Comparison of ENCODE assay signal across 28 cellular contexts in the genomic region with DNA sequence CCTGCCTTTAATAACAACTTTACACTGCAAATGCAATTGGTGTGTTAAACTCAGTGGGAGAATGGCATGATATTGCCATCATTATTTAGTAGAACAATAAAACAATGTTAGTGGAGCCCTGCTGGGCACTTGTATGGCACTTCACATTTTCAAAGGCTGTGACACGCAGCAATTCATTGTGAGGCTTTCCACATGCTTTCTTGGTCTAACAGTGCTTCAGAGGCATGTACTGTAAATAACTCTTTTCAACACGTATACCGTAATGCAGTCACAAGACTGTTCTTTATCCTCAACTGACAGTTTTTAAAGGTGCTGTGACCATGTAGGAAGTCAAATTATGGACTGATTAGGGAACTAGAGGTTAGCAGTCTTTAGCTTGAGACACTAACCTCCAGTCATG.
A peak's percentile ranks its signal among the peaks of the same experiment; 100 is the strongest.
DNase-seq lines count a peak whose midpoint lies in the region; ATAC-seq and TF ChIP-seq lines count a peak whose summit lies in the region.
"Had no signal": no experiment of that assay in that cellular context is flagged by ENCODE, and none has a peak within 500 bp of the region (broad histone marks: within the 10 kb centered on the region; RNA-seq: fewer than 3 reads in every experiment).

No MANE protein-coding gene starts in this region.

- H3K27ac ChIP-seq in cardiac muscle cell (peak overlapping the region; percentile 53), right cardiac atrium (ENCODE audit: low read length) (no peak overlapping the region)
- H3K27ac ChIP-seq in CD8-positive, alpha-beta T cell (ENCODE audit: low read depth, low read length) = no peak overlapping the region
- H3K27ac ChIP-seq: thoracic aorta, uterus had no signal

- H3K4me1 ChIP-seq in cardiac muscle cell (ENCODE audit: low read depth) (peaks cover 11% of the 10 kb centered on the region), right cardiac atrium (ENCODE audit: control insufficient read depth, insufficient read depth, low read length) (peaks cover 2% of the 10 kb centered on the region)
- H3K4me1 ChIP-seq in CD8-positive, alpha-beta T cell (ENCODE audit: insufficient read depth, low read length) = no peaks in the 10 kb centered on the region
- H3K4me1 ChIP-seq: uterus had no signal

- H3K9me3 ChIP-seq in cardiac muscle cell (ENCODE audit: low read depth) = no peaks in the 10 kb centered on the region
- H3K9me3 ChIP-seq in right cardiac atrium (ENCODE audit: control insufficient read depth, low read length) = no peaks in the 10 kb centered on the region
- no peaks in the 10 kb centered on the region for H3K9me3 ChIP-seq in CD8-positive, alpha-beta T cell (ENCODE audit: low read length)
- H3K9me3 ChIP-seq: thoracic aorta, uterus had no signal

- H3K9me3 Mint-ChIP-seq in CD8-positive, alpha-beta T cell = no peaks in the 10 kb centered on the region
- H3K9me3 Mint-ChIP-seq: activated naive CD4-positive, alpha-beta T cell treated with anti-CD3 and anti-CD28 coated beads, Interleukin-2, amount 50 U/mL, for 72 hours; CD4-positive, alpha-beta T cell; effector memory CD8-positive, alpha-beta T cell; T-helper 1 cell treated with Interleukin-12 subunit alpha and Interleukin-12 subunit beta and Interleukin-4 antibody, amounts not matched to agents 30 μg/mL and 1 μg/mL, for 36 hours had no signal

- TF ChIP-seq CTCF in cardiac muscle cell (IDR thresholded peaks at IDR 0.05; ENCODE audit: low read depth, low read length) = no peak
- no peak for TF ChIP-seq CTCF in CD8-positive, alpha-beta T cell (IDR thresholded peaks at IDR 0.05)

- H3K27me3 ChIP-seq in cardiac muscle cell = no peaks in the 10 kb centered on the region
- H3K27me3 ChIP-seq in right cardiac atrium (ENCODE audit: control insufficient read depth, insufficient read depth) = no peaks in the 10 kb centered on the region
- H3K27me3 ChIP-seq in CD8-positive, alpha-beta T cell (ENCODE audit: insufficient read depth, low read length) = no peaks in the 10 kb centered on the region
- H3K27me3 ChIP-seq: uterus had no signal

- H3K27ac Mint-ChIP-seq in CD8-positive, alpha-beta T cell = no peak overlapping the region
- H3K27ac Mint-ChIP-seq: activated CD8-positive, alpha-beta T cell treated with anti-CD3 and anti-CD28 coated beads, Interleukin-2, amount 10 ng/mL, durations not matched to agents 7 days and 5 days; activated naive CD4-positive, alpha-beta T cell treated with anti-CD3 and anti-CD28 coated beads, Interleukin-2, amount 50 U/mL, for 72 hours; CD4-positive, alpha-beta T cell; effector memory CD8-positive, alpha-beta T cell; IgD-negative memory B cell; mesothelial cell of epicardium; naive thymus-derived CD4-positive, alpha-beta T cell; T-helper 1 cell treated with Interleukin-12 subunit alpha and Interleukin-12 subunit beta and Interleukin-4 antibody, amounts not matched to agents 30 μg/mL and 1 μg/mL, for 36 hours had no signal

- peak in 1 of 2 donors; percentile 75 for DNase-seq in cardiac muscle cell (ENCODE audit: low read depth in 1 of 2, low spot score in 1 of 2)
- no peak for DNase-seq in right cardiac atrium
- DNase-seq in NCI-H2107 treated with DMSO at 0.1 percent for 48 hours (lab: John Stamatoyannopoulos, UW; ENCODE audit: unreplicated experiment) = peak; percentile 81
- DNase-seq in NCI-H774 (lab: John Stamatoyannopoulos, UW) = peak; percentile 86
- DNase-seq in D341Med (ENCODE audit: low spot score) = no peak
- no peak for DNase-seq in GM19240 (ENCODE audit: insufficient read length, low spot score)
- no peak for DNase-seq in CD8-positive, alpha-beta T cell
- DNase-seq: activated CD8-positive, alpha-beta T cell treated with anti-CD3 and anti-CD28 coated beads, Interleukin-2, amount 10 ng/mL, durations not matched to agents 7 days and 5 days; AML-193; CD4-positive, alpha-beta T cell; cortex of kidney; DMS53; effector memory CD8-positive, alpha-beta T cell; erythroblast; GDM1; HCEC 1CT; head of caudate nucleus; naive thymus-derived CD4-positive, alpha-beta T cell; NCI-H1436; nucleus accumbens; stimulated activated naive CD8-positive, alpha-beta T cell treated with anti-CD3 and anti-CD28 coated beads, Interleukin-15, Interleukin-2, amounts not matched to agents 100 U/mL and 50 U/mL, for 24 hours; uterus had no signal

- peaks cover 3% of the 10 kb centered on the region for H3K27me3 Mint-ChIP-seq in CD8-positive, alpha-beta T cell (ENCODE audit: low read depth)

- CTCF ChIA-PET in CD8-positive, alpha-beta T cell (lab: Charles Lee) = no interaction called here

- POLR2A ChIA-PET in CD8-positive, alpha-beta T cell (lab: Charles Lee) = no interaction called here

- WGBS in right cardiac atrium = 60% methylated on average over 3 of the region's 3 CpGs

- H3K4me1 Mint-ChIP-seq in CD8-positive, alpha-beta T cell (ENCODE audit: low read depth) = no peaks in the 10 kb centered on the region
- H3K4me1 Mint-ChIP-seq: IgD-negative memory B cell; naive thymus-derived CD4-positive, alpha-beta T cell had no signal

- ATAC-seq in right cardiac atrium = no peak
- no peak for ATAC-seq in GM19035 (IDR thresholded peaks at IDR 0.05; ENCODE audit: unreplicated experiment)
- no peak for ATAC-seq in CD8-positive, alpha-beta T cell
- ATAC-seq: activated CD8-positive, alpha-beta T cell treated with anti-CD3 and anti-CD28 coated beads, Interleukin-2, amount 10 ng/mL, durations not matched to agents 7 days and 5 days; activated naive CD4-positive, alpha-beta T cell treated with anti-CD3 and anti-CD28 coated beads, Interleukin-2, amount 50 U/mL, for 72 hours; effector memory CD8-positive, alpha-beta T cell; naive thymus-derived CD4-positive, alpha-beta T cell; stimulated activated naive CD8-positive, alpha-beta T cell treated with anti-CD3 and anti-CD28 coated beads, Interleukin-15, Interleukin-2, amounts not matched to agents 100 U/mL and 50 U/mL, for 24 hours had no signal

- H3K4me3 ChIP-seq in cardiac muscle cell (no peak overlapping the region), right cardiac atrium (ENCODE audit: low read length) (no peak overlapping the region)
- H3K4me3 ChIP-seq in CD8-positive, alpha-beta T cell (ENCODE audit: low read depth, low read length) = no peak overlapping the region
- H3K4me3 ChIP-seq: thoracic aorta, uterus had no signal

- H3K4me3 Mint-ChIP-seq in CD8-positive, alpha-beta T cell = no peak overlapping the region
- H3K4me3 Mint-ChIP-seq: activated CD8-positive, alpha-beta T cell treated with anti-CD3 and anti-CD28 coated beads, Interleukin-2, amount 10 ng/mL, durations not matched to agents 7 days and 5 days; CD4-positive, alpha-beta T cell; effector memory CD8-positive, alpha-beta T cell; IgD-negative memory B cell; mesothelial cell of epicardium; naive thymus-derived CD4-positive, alpha-beta T cell; T-helper 1 cell treated with Interleukin-12 subunit alpha and Interleukin-12 subunit beta and Interleukin-4 antibody, amounts not matched to agents 30 μg/mL and 1 μg/mL, for 36 hours had no signal

- no peaks in the 10 kb centered on the region for H3K36me3 ChIP-seq in cardiac muscle cell
- no peaks in the 10 kb centered on the region for H3K36me3 ChIP-seq in CD8-positive, alpha-beta T cell (ENCODE audit: insufficient read depth, low read length)
- H3K36me3 ChIP-seq: thoracic aorta, uterus had no signal

- intact Hi-C loops in right cardiac atrium (cut with DNase I) = no loop called here
- intact Hi-C loops in CD8-positive, alpha-beta T cell (cut with DNase I, micrococcal nuclease) = no loop called here

- no peaks in the 10 kb centered on the region for H3K36me3 Mint-ChIP-seq in CD8-positive, alpha-beta T cell
- H3K36me3 Mint-ChIP-seq: activated naive CD4-positive, alpha-beta T cell treated with anti-CD3 and anti-CD28 coated beads, Interleukin-2, amount 50 U/mL, for 72 hours; IgD-negative memory B cell; mesothelial cell of epicardium; naive thymus-derived CD4-positive, alpha-beta T cell had no signal

Comparison
In these comparisons a context has a peak if more than half of its experiments do, and no peak if none do; other contexts are left out.
1. DNase-seq: peak in NCI-H2107 treated with DMSO at 0.1 percent for 48 hours (single experiment) and NCI-H774 (single experiment); none in right cardiac atrium (0 of 3), D341Med (single experiment), GM19240 (single experiment) and CD8-positive, alpha-beta T cell (0 of 7).